1 cellular context compared by ENCODE assay signal in the genomic region with DNA sequence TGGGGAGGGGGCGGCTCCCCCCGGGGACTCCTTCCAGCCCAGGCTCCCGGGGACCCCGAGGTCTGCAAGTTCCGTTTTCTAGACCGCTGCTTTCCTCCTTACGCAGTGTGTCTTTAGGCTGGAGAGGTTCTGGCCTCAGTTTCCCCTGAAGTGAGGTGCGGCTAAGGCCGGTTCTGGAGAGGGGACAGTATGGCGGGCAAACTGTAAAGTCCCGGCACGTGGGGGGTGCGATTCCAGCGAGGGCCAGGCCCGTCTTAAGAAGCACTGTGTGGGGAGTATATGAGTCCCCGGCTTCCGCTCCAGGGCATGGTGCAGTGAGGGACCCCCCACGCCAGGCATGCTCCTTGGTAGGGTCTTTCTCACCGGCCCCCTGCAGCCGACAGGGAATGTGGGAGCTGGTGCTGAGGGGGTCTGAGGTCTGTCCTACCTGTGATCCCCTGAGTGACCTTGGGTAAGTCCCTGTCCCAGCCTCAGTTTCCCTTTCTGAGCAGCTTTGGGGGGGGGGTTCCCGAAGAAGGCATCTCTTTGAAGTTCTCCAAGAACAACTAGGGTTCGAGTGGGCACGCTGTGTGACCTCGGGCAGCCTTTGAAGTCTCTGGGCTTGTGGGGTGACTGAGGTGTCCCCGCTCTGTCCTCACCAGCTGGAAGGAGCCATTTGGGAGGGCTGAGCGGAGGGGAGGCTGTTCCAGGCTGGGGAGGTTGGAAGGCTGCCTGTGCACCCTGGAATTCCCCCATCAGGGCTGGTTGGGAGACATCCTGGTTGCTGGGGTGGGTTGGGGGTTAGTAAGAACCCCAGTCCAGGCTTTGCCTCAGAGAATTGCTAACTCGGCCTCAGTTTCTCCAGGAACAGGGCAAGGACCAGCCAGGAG.
TF ChIP-seq lines count a peak whose summit lies in the region.

No MANE protein-coding gene starts in this region.

TF ChIP-seq in K562, 482 proteins besides CTCF, POLR2A, EP300 and RAD21 (continued from another document and continues in another):
- TF ChIP-seq, protein P1, sequence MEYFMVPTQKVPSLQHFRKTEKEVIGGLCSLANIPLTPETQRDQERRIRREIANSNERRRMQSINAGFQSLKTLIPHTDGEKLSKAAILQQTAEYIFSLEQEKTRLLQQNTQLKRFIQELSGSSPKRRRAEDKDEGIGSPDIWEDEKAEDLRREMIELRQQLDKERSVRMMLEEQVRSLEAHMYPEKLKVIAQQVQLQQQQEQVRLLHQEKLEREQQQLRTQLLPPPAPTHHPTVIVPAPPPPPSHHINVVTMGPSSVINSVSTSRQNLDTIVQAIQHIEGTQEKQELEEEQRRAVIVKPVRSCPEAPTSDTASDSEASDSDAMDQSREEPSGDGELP (CRISPR knock-in tag; IDR thresholded peaks at IDR 0.05; ENCODE audit: borderline replicate concordance), result peak; percentile 71
- TF ChIP-seq HDAC1 (IDR thresholded peaks at IDR 0.05) (no peak), CEBPB (tag; IDR thresholded peaks at IDR 0.05) (peak; percentile 81), ZNF184 (CRISPR knock-in tag; IDR thresholded peaks at IDR 0.05) (no peak), RBM22 (IDR thresholded peaks at IDR 0.05; ENCODE audit: low read depth, low read length, poor library complexity, severe bottlenecking) (no peak), ZNF77 (CRISPR knock-in tag; IDR thresholded peaks at IDR 0.05) (no peak), TAF15 (IDR thresholded peaks at IDR 0.05; ENCODE audit: low read depth, low read length) (no peak), SAP30 (IDR thresholded peaks at IDR 0.05; ENCODE audit: borderline replicate concordance, insufficient read depth, low read depth, low read length, poor library complexity, severe bottlenecking) (peak; percentile 8), PPARD (CRISPR knock-in tag; IDR thresholded peaks at IDR 0.05) (no peak), ZNF431 (CRISPR knock-in tag; IDR thresholded peaks at IDR 0.05) (0 out of 2 replicates have a peak, but pooled peaks have one; percentile 27), PHF20 (IDR thresholded peaks at IDR 0.05; ENCODE audit: partially characterized antibody) (no peak), BRF1 (IDR thresholded peaks at IDR 0.05; ENCODE audit: borderline replicate concordance, extremely low read depth, insufficient read length) (no peak), ZNF668 (CRISPR knock-in tag; IDR thresholded peaks at IDR 0.05) (no peak), EGR1 (conservative IDR thresholded peaks at IDR 0.05) (peak; percentile 52), MCM5 (IDR thresholded peaks at IDR 0.05; ENCODE audit: low read depth) (no peak), BCOR (IDR thresholded peaks at IDR 0.05) (peak; percentile 66; the same call in 1 of the 2 replicates), ZEB2 (IDR thresholded peaks at IDR 0.05) (no peak), ZFP36 (IDR thresholded peaks at IDR 0.05; ENCODE audit: low read depth, low read length, partially characterized antibody) (peak; percentile 70), NR2C1 (IDR thresholded peaks at IDR 0.05) (no peak), NR2C1 (tag; IDR thresholded peaks at IDR 0.05) (peak; percentile 50; the same call in 1 of the 2 replicates), YY1 (IDR thresholded peaks at IDR 0.05; ENCODE audit: borderline replicate concordance in 1 of 3, control insufficient read depth in 1 of 3, extremely low read depth in 1 of 3, insufficient read depth in 3 of 3, insufficient read length in 1 of 3, insufficient replicate concordance in 2 of 3, low read depth in 1 of 3, low read length in 2 of 3) (peak in 2 of 3 experiments; percentile 41 to 62), TBP (optimal IDR thresholded peaks at IDR 0.05; ENCODE audit: low read depth, low read length) (no peak), BDP1 (IDR thresholded peaks at IDR 0.05; ENCODE audit: insufficient read depth, insufficient read length) (no peak), ZNF311 (CRISPR knock-in tag; IDR thresholded peaks at IDR 0.05) (no peak), CAMTA2 (CRISPR knock-in tag; conservative IDR thresholded peaks at IDR 0.05) (no peak), BHLHE40 (IDR thresholded peaks at IDR 0.05; ENCODE audit: low read length) (0 out of 2 replicates have a peak, but pooled peaks have one; percentile 19), FOXA3 (CRISPR knock-in tag; conservative IDR thresholded peaks at IDR 0.05 in 1 of 2, IDR thresholded peaks at IDR 0.05 in 1 of 2) (0 out of 4 replicates have a peak, but pooled peaks of 1 of the 2 experiments have one; percentile 22), RB1 (IDR thresholded peaks at IDR 0.05; ENCODE audit: low read depth) (no peak), RBFOX2 (IDR thresholded peaks at IDR 0.05; ENCODE audit: low read depth, low read length) (peak; percentile 7; the same call in 1 of the 2 replicates), ZNF561 (CRISPR knock-in tag; conservative IDR thresholded peaks at IDR 0.05) (no peak), ZBTB7A (IDR thresholded peaks at IDR 0.05; ENCODE audit: borderline replicate concordance, control insufficient read depth, low read depth, low read length) (peak; percentile 91), WHSC1 (IDR thresholded peaks at IDR 0.05; ENCODE audit: low read length) (no peak), ZFPM2 (CRISPR knock-in tag; IDR thresholded peaks at IDR 0.05) (no peak)
- TF ChIP-seq, protein P2, sequence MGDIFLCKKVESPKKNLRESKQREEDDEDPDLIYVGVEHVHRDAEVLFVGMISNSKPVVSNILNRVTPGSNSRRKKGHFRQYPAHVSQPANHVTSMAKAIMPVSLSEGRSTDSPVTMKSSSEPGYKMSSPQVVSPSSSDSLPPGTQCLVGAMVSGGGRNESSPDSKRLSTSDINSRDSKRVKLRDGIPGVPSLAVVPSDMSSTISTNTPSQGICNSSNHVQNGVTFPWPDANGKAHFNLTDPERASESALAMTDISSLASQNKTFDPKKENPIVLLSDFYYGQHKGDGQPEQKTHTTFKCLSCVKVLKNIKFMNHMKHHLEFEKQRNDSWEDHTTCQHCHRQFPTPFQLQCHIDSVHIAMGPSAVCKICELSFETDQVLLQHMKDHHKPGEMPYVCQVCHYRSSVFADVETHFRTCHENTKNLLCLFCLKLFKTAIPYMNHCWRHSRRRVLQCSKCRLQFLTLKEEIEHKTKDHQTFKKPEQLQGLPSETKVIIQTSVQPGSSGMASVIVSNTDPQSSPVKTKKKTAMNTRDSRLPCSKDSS (IDR thresholded peaks at IDR 0.05; ENCODE audit: low read depth, partially characterized antibody), result no peak
- TF ChIP-seq, protein P3, sequence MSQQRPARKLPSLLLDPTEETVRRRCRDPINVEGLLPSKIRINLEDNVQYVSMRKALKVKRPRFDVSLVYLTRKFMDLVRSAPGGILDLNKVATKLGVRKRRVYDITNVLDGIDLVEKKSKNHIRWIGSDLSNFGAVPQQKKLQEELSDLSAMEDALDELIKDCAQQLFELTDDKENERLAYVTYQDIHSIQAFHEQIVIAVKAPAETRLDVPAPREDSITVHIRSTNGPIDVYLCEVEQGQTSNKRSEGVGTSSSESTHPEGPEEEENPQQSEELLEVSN (IDR thresholded peaks at IDR 0.05; ENCODE audit: borderline replicate concordance in 1 of 2, extremely low read depth in 1 of 2, insufficient read depth in 1 of 2, insufficient read length in 1 of 2, low read depth in 1 of 2, low read length in 1 of 2, poor library complexity in 1 of 2, severe bottlenecking in 1 of 2), result peak; percentile 14 to 76
- TF ChIP-seq, protein P4, sequence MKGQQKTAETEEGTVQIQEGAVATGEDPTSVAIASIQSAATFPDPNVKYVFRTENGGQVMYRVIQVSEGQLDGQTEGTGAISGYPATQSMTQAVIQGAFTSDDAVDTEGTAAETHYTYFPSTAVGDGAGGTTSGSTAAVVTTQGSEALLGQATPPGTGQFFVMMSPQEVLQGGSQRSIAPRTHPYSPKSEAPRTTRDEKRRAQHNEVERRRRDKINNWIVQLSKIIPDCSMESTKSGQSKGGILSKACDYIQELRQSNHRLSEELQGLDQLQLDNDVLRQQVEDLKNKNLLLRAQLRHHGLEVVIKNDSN (CRISPR knock-in tag; IDR thresholded peaks at IDR 0.05), result peak; percentile 35; the same call in 1 of the 2 replicates
- TF ChIP-seq, protein P5, sequence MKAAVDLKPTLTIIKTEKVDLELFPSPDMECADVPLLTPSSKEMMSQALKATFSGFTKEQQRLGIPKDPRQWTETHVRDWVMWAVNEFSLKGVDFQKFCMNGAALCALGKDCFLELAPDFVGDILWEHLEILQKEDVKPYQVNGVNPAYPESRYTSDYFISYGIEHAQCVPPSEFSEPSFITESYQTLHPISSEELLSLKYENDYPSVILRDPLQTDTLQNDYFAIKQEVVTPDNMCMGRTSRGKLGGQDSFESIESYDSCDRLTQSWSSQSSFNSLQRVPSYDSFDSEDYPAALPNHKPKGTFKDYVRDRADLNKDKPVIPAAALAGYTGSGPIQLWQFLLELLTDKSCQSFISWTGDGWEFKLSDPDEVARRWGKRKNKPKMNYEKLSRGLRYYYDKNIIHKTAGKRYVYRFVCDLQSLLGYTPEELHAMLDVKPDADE (conservative IDR thresholded peaks at IDR 0.05; ENCODE audit: control insufficient read depth, low read depth, low read length), result no peak
- TF ChIP-seq, protein P6, sequence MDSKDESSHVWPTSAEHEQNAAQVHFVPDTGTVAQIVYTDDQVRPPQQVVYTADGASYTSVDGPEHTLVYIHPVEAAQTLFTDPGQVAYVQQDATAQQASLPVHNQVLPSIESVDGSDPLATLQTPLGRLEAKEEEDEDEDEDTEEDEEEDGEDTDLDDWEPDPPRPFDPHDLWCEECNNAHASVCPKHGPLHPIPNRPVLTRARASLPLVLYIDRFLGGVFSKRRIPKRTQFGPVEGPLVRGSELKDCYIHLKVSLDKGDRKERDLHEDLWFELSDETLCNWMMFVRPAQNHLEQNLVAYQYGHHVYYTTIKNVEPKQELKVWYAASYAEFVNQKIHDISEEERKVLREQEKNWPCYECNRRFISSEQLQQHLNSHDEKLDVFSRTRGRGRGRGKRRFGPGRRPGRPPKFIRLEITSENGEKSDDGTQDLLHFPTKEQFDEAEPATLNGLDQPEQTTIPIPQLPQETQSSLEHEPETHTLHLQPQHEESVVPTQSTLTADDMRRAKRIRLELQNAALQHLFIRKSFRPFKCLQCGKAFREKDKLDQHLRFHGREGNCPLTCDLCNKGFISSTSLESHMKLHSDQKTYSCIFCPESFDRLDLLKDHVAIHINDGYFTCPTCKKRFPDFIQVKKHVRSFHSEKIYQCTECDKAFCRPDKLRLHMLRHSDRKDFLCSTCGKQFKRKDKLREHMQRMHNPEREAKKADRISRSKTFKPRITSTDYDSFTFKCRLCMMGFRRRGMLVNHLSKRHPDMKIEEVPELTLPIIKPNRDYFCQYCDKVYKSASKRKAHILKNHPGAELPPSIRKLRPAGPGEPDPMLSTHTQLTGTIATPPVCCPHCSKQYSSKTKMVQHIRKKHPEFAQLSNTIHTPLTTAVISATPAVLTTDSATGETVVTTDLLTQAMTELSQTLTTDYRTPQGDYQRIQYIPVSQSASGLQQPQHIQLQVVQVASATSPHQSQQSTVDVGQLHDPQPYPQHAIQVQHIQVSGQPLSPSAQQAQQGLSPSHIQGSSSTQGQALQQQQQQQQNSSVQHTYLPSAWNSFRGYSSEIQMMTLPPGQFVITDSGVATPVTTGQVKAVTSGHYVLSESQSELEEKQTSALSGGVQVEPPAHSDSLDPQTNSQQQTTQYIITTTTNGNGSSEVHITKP (IDR thresholded peaks at IDR 0.05; ENCODE audit: partially characterized antibody), result peak; percentile 72
- TF ChIP-seq, protein P7, sequence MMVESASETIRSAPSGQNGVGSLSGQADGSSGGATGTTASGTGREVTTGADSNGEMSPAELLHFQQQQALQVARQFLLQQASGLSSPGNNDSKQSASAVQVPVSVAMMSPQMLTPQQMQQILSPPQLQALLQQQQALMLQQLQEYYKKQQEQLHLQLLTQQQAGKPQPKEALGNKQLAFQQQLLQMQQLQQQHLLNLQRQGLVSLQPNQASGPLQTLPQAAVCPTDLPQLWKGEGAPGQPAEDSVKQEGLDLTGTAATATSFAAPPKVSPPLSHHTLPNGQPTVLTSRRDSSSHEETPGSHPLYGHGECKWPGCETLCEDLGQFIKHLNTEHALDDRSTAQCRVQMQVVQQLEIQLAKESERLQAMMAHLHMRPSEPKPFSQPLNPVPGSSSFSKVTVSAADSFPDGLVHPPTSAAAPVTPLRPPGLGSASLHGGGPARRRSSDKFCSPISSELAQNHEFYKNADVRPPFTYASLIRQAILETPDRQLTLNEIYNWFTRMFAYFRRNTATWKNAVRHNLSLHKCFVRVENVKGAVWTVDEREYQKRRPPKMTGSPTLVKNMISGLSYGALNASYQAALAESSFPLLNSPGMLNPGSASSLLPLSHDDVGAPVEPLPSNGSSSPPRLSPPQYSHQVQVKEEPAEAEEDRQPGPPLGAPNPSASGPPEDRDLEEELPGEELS (CRISPR knock-in tag; IDR thresholded peaks at IDR 0.05; ENCODE audit: borderline replicate concordance), result no peak
- TF ChIP-seq, protein P8, sequence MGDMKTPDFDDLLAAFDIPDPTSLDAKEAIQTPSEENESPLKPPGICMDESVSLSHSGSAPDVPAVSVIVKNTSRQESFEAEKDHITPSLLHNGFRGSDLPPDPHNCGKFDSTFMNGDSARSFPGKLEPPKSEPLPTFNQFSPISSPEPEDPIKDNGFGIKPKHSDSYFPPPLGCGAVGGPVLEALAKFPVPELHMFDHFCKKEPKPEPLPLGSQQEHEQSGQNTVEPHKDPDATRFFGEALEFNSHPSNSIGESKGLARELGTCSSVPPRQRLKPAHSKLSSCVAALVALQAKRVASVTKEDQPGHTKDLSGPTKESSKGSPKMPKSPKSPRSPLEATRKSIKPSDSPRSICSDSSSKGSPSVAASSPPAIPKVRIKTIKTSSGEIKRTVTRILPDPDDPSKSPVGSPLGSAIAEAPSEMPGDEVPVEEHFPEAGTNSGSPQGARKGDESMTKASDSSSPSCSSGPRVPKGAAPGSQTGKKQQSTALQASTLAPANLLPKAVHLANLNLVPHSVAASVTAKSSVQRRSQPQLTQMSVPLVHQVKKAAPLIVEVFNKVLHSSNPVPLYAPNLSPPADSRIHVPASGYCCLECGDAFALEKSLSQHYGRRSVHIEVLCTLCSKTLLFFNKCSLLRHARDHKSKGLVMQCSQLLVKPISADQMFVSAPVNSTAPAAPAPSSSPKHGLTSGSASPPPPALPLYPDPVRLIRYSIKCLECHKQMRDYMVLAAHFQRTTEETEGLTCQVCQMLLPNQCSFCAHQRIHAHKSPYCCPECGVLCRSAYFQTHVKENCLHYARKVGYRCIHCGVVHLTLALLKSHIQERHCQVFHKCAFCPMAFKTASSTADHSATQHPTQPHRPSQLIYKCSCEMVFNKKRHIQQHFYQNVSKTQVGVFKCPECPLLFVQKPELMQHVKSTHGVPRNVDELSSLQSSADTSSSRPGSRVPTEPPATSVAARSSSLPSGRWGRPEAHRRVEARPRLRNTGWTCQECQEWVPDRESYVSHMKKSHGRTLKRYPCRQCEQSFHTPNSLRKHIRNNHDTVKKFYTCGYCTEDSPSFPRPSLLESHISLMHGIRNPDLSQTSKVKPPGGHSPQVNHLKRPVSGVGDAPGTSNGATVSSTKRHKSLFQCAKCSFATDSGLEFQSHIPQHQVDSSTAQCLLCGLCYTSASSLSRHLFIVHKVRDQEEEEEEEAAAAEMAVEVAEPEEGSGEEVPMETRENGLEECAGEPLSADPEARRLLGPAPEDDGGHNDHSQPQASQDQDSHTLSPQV (IDR thresholded peaks at IDR 0.05), result peak; percentile 69
- TF ChIP-seq, protein P9, sequence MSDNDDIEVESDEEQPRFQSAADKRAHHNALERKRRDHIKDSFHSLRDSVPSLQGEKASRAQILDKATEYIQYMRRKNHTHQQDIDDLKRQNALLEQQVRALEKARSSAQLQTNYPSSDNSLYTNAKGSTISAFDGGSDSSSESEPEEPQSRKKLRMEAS (CRISPR knock-in tag; IDR thresholded peaks at IDR 0.05), result peak; percentile 58
- TF ChIP-seq, protein P10, sequence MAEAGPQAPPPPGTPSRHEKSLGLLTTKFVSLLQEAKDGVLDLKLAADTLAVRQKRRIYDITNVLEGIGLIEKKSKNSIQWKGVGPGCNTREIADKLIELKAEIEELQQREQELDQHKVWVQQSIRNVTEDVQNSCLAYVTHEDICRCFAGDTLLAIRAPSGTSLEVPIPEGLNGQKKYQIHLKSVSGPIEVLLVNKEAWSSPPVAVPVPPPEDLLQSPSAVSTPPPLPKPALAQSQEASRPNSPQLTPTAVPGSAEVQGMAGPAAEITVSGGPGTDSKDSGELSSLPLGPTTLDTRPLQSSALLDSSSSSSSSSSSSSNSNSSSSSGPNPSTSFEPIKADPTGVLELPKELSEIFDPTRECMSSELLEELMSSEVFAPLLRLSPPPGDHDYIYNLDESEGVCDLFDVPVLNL (CRISPR knock-in tag; IDR thresholded peaks at IDR 0.05; ENCODE audit: low read depth), result no peak
